17 cellular contexts compared by ENCODE assay signal in genomic region chr1:11138952-11139351, GRCh38. TPM values are rescaled to one million over a fixed set of nuclear protein-coding genes. Genes with fewer than 3 reads are reported as not detected.
A peak's percentile ranks its signal among the peaks of the same experiment; 100 is the strongest.
DNase-seq lines count a peak whose midpoint lies in the region; ATAC-seq, FAIRE-seq and TF ChIP-seq lines count a peak whose summit lies in the region.
"Had no signal": no experiment of that assay in that cellular context is flagged by ENCODE, and none has a peak within 500 bp of the region (broad histone marks: within the 10 kb centered on the region; RNA-seq: fewer than 3 reads in every experiment).

No MANE protein-coding gene starts in this region.

- H3K9me3 ChIP-seq in SK-N-SH (no peaks in the 10 kb centered on the region), endothelial cell of umbilical vein (replicated peaks; ENCODE audit: control insufficient read depth, insufficient read depth, low read length) (no peaks in the 10 kb centered on the region)
- H3K9me3 ChIP-seq: upper lobe of left lung had no signal

- H3K27me3 ChIP-seq in SK-N-SH (ENCODE audit: insufficient read depth) (no peaks in the 10 kb centered on the region), endothelial cell of umbilical vein (ENCODE audit: control insufficient read depth in 2 of 2, insufficient read depth in 2 of 2, low read length in 2 of 2) (no peaks in the 10 kb centered on the region), foreskin keratinocyte (no peaks in the 10 kb centered on the region)
- H3K27me3 ChIP-seq: hepatocyte, upper lobe of left lung had no signal

- no peaks in the 10 kb centered on the region for H3K27me3 Mint-ChIP-seq in activated CD4-positive, alpha-beta T cell treated with anti-CD3 and anti-CD28 coated beads, Interleukin-2, amount 10 ng/mL, durations not matched to agents 24 days and 14 days
- H3K27me3 Mint-ChIP-seq: central memory CD8-positive, alpha-beta T cell; naive B cell had no signal

- CTCF ChIA-PET in SK-N-SH (lab: Yijun Ruan, JAX) = no interaction called here
- CTCF ChIA-PET in endothelial cell of umbilical vein (lab: Charles Lee) = interaction anchor here (1.0 kb wide), 1 partner anchor 9 kb away, joined by 3 read pairs; no protein-coding TSS in a partner anchor

- in situ Hi-C loops in ACHN (cut with HindIII; ENCODE audit: low pct_ligation_motif_present, low pct_unique_long_range_greater_than_20kb, low sequenced_read_pairs) = no loop called here

- 93% methylated on average over 3 of the region's 3 CpGs for WGBS in SK-N-SH (ENCODE audit: low lambda C conversion rate)

- no peaks in the 10 kb centered on the region for H3K79me2 ChIP-seq in SK-N-SH (ENCODE audit: insufficient read depth)
- no peaks in the 10 kb centered on the region for H3K79me2 ChIP-seq in endothelial cell of umbilical vein (ENCODE audit: control insufficient read depth, insufficient read depth, low read length)
- H3K79me2 ChIP-seq: hepatocyte had no signal

- H3K27ac ChIP-seq in SK-N-SH (ENCODE audit: low read depth in 2 of 2, low read length in 1 of 2) (no peak overlapping the region), endothelial cell of umbilical vein (ENCODE audit: insufficient read depth, low read depth, low read length) (no peak overlapping the region), foreskin keratinocyte (no peak overlapping the region)
- H3K27ac ChIP-seq: hepatocyte, upper lobe of left lung had no signal

- FAIRE-seq in endothelial cell of umbilical vein (lab: Jason Lieb, UNC) = peak; percentile 84
- FAIRE-seq: GM19239 had no signal

- TF ChIP-seq POLR2A in endothelial cell of umbilical vein (IDR thresholded peaks at IDR 0.05; ENCODE audit: low read depth, low read length) = no peak

- BruUV-seq in endothelial cell of umbilical vein (replicated peaks; lab: Mats Ljungman, UMichigan) = no TSS peak

- dilution Hi-C loops in endothelial cell of umbilical vein (cut with MboI; ENCODE audit: extremely low pct_ligation_motif_present, low sequenced_read_pairs) = no loop called here

- POLR2A ChIA-PET in SK-N-SH (lab: Yijun Ruan, JAX) = no interaction called here
- POLR2A ChIA-PET in endothelial cell of umbilical vein (lab: Charles Lee) = no interaction called here

- no peaks in the 10 kb centered on the region for H3K9me1 ChIP-seq in endothelial cell of umbilical vein (replicated peaks; ENCODE audit: control insufficient read depth, extremely low read depth, insufficient read depth, low read length)

- no peak overlapping the region for H3K4me2 ChIP-seq in SK-N-SH
- H3K4me2 ChIP-seq in endothelial cell of umbilical vein (ENCODE audit: insufficient read depth, low read length) = no peak overlapping the region
- H3K4me2 ChIP-seq: hepatocyte had no signal

- DNase-seq in activated CD4-positive, alpha-beta T cell treated with anti-CD3 and anti-CD28 coated beads, Interleukin-2, amount 10 ng/mL, durations not matched to agents 24 days and 14 days = no peak
- DNase-seq in activated CD4-positive, alpha-beta T cell treated with anti-CD3 and anti-CD28 coated beads for 1 hour = no peak
- DNase-seq in SK-N-SH (no peak), endothelial cell of umbilical vein (ENCODE audit: low read depth, low spot score) (peak; percentile 51), renal cortical epithelial cell (ENCODE audit: low read depth) (peak; percentile 16), ACHN (no peak), omental fat pad (ENCODE audit: low spot score) (no peak), foreskin keratinocyte (no peak)
- DNase-seq: GF-D8, left colon, naive B cell, SHP77 treated with DMSO at 0.1 percent for 48 hours, upper lobe of left lung had no signal

- H3K27ac Mint-ChIP-seq in activated CD4-positive, alpha-beta T cell treated with anti-CD3 and anti-CD28 coated beads, Interleukin-2, amount 10 ng/mL, durations not matched to agents 24 days and 14 days = peak overlapping the region; percentile 17
- H3K27ac Mint-ChIP-seq: T-helper 2 cell treated with Interferon-gamma antibody and Interleukin-4, amounts not matched to agents 5 μg/mL and 100 μg/mL, for 36 hours had no signal

- H3F3A ChIP-seq in SK-N-SH (replicated peaks; ENCODE audit: insufficient read depth) = peaks cover 11% of the 10 kb centered on the region

- H3K36me3 Mint-ChIP-seq in activated CD4-positive, alpha-beta T cell treated with anti-CD3 and anti-CD28 coated beads, Interleukin-2, amount 10 ng/mL, durations not matched to agents 24 days and 14 days (ENCODE audit: low read depth) = peaks cover 27% of the 10 kb centered on the region

- no peaks in the 10 kb centered on the region for H3K9me3 Mint-ChIP-seq in activated CD4-positive, alpha-beta T cell treated with anti-CD3 and anti-CD28 coated beads, Interleukin-2, amount 10 ng/mL, durations not matched to agents 24 days and 14 days
- H3K9me3 Mint-ChIP-seq: central memory CD8-positive, alpha-beta T cell; naive B cell; T-helper 2 cell treated with Interferon-gamma antibody and Interleukin-4, amounts not matched to agents 5 μg/mL and 100 μg/mL, for 36 hours had no signal

- TF ChIP-seq CTCF in SK-N-SH (IDR thresholded peaks at IDR 0.05) (no peak), endothelial cell of umbilical vein (IDR thresholded peaks at IDR 0.05; ENCODE audit: extremely low read depth in 1 of 2, insufficient read depth in 1 of 2, low read depth in 1 of 2, low read length in 2 of 2) (no peak), omental fat pad (IDR thresholded peaks at IDR 0.05) (no peak), foreskin keratinocyte (conservative IDR thresholded peaks at IDR 0.05) (no peak)

- H3K4me1 Mint-ChIP-seq in activated CD4-positive, alpha-beta T cell treated with anti-CD3 and anti-CD28 coated beads, Interleukin-2, amount 10 ng/mL, durations not matched to agents 24 days and 14 days = peaks cover 10% of the 10 kb centered on the region
- H3K4me1 Mint-ChIP-seq: central memory CD8-positive, alpha-beta T cell; naive B cell had no signal

- H3K4me3 Mint-ChIP-seq in activated CD4-positive, alpha-beta T cell treated with anti-CD3 and anti-CD28 coated beads, Interleukin-2, amount 10 ng/mL, durations not matched to agents 24 days and 14 days = no peak overlapping the region
- H3K4me3 Mint-ChIP-seq: central memory CD8-positive, alpha-beta T cell; naive B cell; T-helper 2 cell treated with Interferon-gamma antibody and Interleukin-4, amounts not matched to agents 5 μg/mL and 100 μg/mL, for 36 hours had no signal

- H2AFZ ChIP-seq in SK-N-SH (ENCODE audit: low read depth) (no peak overlapping the region), endothelial cell of umbilical vein (ENCODE audit: low read depth, low read length) (no peak overlapping the region)
- H2AFZ ChIP-seq: hepatocyte had no signal

- TF ChIP-seq EP300 in SK-N-SH (IDR thresholded peaks at IDR 0.05; ENCODE audit: borderline replicate concordance in 1 of 2, low read depth in 1 of 2, low read length in 1 of 2) = no peak

- no peak for TF ChIP-seq RAD21 in SK-N-SH (IDR thresholded peaks at IDR 0.05; ENCODE audit: low read length)

- ATAC-seq in omental fat pad (ENCODE audit: low FRiP score) (no peak), foreskin keratinocyte (no peak)
- ATAC-seq: left colon had no signal

- H3K4me1 ChIP-seq in SK-N-SH (ENCODE audit: control insufficient read depth in 1 of 2, insufficient read depth in 2 of 2, low read depth in 1 of 2, low read length in 1 of 2) (peaks cover 18 to 23% of the 10 kb centered on the region in 2 experiments), endothelial cell of umbilical vein (ENCODE audit: control insufficient read depth, extremely low read depth, insufficient read depth, low read length) (peaks cover 17% of the 10 kb centered on the region), foreskin keratinocyte (peaks cover 12% of the 10 kb centered on the region)
- H3K4me1 ChIP-seq: upper lobe of left lung had no signal

- intact Hi-C loops in activated CD4-positive, alpha-beta T cell treated with anti-CD3 and anti-CD28 coated beads, Interleukin-2, amount 10 ng/mL, durations not matched to agents 24 days and 14 days (cut with micrococcal nuclease) = no loop called here
- intact Hi-C loops in endothelial cell of umbilical vein (cut with micrococcal nuclease) = no loop called here

- H3K9me2 ChIP-seq in SK-N-SH = no peaks in the 10 kb centered on the region

- H3K9ac ChIP-seq in SK-N-SH = no peak overlapping the region
- H3K9ac ChIP-seq in endothelial cell of umbilical vein (replicated peaks; ENCODE audit: extremely low read depth, insufficient read depth, low read length) = no peak overlapping the region

- H3K4me3 ChIP-seq in SK-N-SH (ENCODE audit: low read depth in 2 of 2, low read length in 1 of 2) (no peak overlapping the region), endothelial cell of umbilical vein (replicated peaks in 1 of 3; ENCODE audit: insufficient read depth in 1 of 3, low read depth in 1 of 3, low read length in 3 of 3) (no peak overlapping the region)
- H3K4me3 ChIP-seq: hepatocyte, upper lobe of left lung had no signal

- H4K20me1 ChIP-seq in SK-N-SH (ENCODE audit: insufficient read depth) (peaks cover 5% of the 10 kb centered on the region; the same call in 1 of the 2 replicates), endothelial cell of umbilical vein (replicated peaks; ENCODE audit: control insufficient read depth, extremely low read depth, insufficient read depth, low read length) (no peaks in the 10 kb centered on the region)

- peaks cover 38 to 41% of the 10 kb centered on the region in 2 experiments for H3K36me3 ChIP-seq in SK-N-SH (replicated peaks in 1 of 2; ENCODE audit: control insufficient read depth in 1 of 2, insufficient read depth in 2 of 2, low read length in 1 of 2)
- H3K36me3 ChIP-seq in endothelial cell of umbilical vein (ENCODE audit: control insufficient read depth in 2 of 2, extremely low read depth in 1 of 2, insufficient read depth in 2 of 2, low read length in 2 of 2) = peaks cover 4 to 20% of the 10 kb centered on the region in 2 experiments

RNA-seq across cellular contexts. Expression of gene EXOSC10, which starts 39.3 kb away (rescaled TPM):
- 93.0 and 98.1 TPM in 2 replicates for total RNA-seq in activated CD4-positive, alpha-beta T cell treated with anti-CD3 and anti-CD28 coated beads, Interleukin-2, amount 10 ng/mL, durations not matched to agents 24 days and 14 days
- polyA plus RNA-seq in SK-N-SH (2012; rRNA removed) = 62.5 and 79.8 TPM in 2 replicates
- polyA plus RNA-seq in SK-N-SH (2012; cell fraction: cytosol; rRNA removed) = 38.4 and 42.5 TPM in 2 replicates
- polyA plus RNA-seq in SK-N-SH (2012; cell fraction: nucleus; rRNA removed) = 151 and 225 TPM in 2 replicates
- total RNA-seq in endothelial cell of umbilical vein = 103 and 104 TPM in 2 replicates
- 70.5 and 74.9 TPM in 2 replicates for polyA plus RNA-seq in endothelial cell of umbilical vein
- 69.9 and 74.3 TPM in 2 replicates for polyA plus RNA-seq in endothelial cell of umbilical vein (2011; cell fraction: cytosol; rRNA removed)
- polyA plus RNA-seq in endothelial cell of umbilical vein (2011; cell fraction: nucleus; rRNA removed) = 362 and 415 TPM in 2 replicates
- 51.1 and 77.6 TPM in 2 replicates for polyA plus RNA-seq in endothelial cell of umbilical vein (2012)
- 69.3 and 75.6 TPM in 2 replicates for polyA minus RNA-seq in endothelial cell of umbilical vein
- 35.1 TPM for polyA minus RNA-seq in endothelial cell of umbilical vein (2011; cell fraction: cytosol; rRNA and poly(A)+ RNA removed)
- polyA minus RNA-seq in endothelial cell of umbilical vein (2011; cell fraction: nucleus; rRNA and poly(A)+ RNA removed) = 83.8 and 120 TPM in 2 replicates
- 49.5 and 65.5 TPM in 2 replicates for total RNA-seq in renal cortical epithelial cell
- total RNA-seq in omental fat pad = 10 to 100 TPM; 39.7 to 65.4 (median 56.9) TPM
- 76.9 and 82.5 TPM in 2 replicates for total RNA-seq in foreskin keratinocyte
- 47.9 and 58.2 TPM in 2 replicates for polyA plus RNA-seq in foreskin keratinocyte

RNA-seq across cellular contexts. Expression of gene ANGPTL7, which starts 50.2 kb away (rescaled TPM):
- total RNA-seq in activated CD4-positive, alpha-beta T cell treated with anti-CD3 and anti-CD28 coated beads, Interleukin-2, amount 10 ng/mL, durations not matched to agents 24 days and 14 days = not detected in 2 replicates
- 0.08 and 0.16 TPM in 2 replicates for polyA plus RNA-seq in SK-N-SH (2012; rRNA removed)
- 0.06 and 0.17 TPM in 2 replicates for polyA plus RNA-seq in SK-N-SH (2012; cell fraction: cytosol; rRNA removed)
- 0.02 and 0.08 TPM in 2 replicates for polyA plus RNA-seq in SK-N-SH (2012; cell fraction: nucleus; rRNA removed)
- not detected in 2 replicates for total RNA-seq in endothelial cell of umbilical vein
- polyA plus RNA-seq in endothelial cell of umbilical vein = not detected in 2 replicates
- not detected in 2 replicates for polyA plus RNA-seq in endothelial cell of umbilical vein (2011; cell fraction: cytosol; rRNA removed)
- not detected in 2 replicates for polyA plus RNA-seq in endothelial cell of umbilical vein (2011; cell fraction: nucleus; rRNA removed)
- polyA plus RNA-seq in endothelial cell of umbilical vein (2012) = not detected in 2 replicates
- not detected in 2 replicates for polyA minus RNA-seq in endothelial cell of umbilical vein
- polyA minus RNA-seq in endothelial cell of umbilical vein (2011; cell fraction: cytosol; rRNA and poly(A)+ RNA removed) = not detected
- not detected in 2 replicates for polyA minus RNA-seq in endothelial cell of umbilical vein (2011; cell fraction: nucleus; rRNA and poly(A)+ RNA removed)
- 6.9 and 22.8 TPM in 2 replicates for total RNA-seq in renal cortical epithelial cell
- total RNA-seq in omental fat pad = 10 to 100 TPM; 11.0 to 38.7 (median 16.9) TPM
- not detected in 2 replicates for total RNA-seq in foreskin keratinocyte
- polyA plus RNA-seq in foreskin keratinocyte = not detected in 2 replicates

Comparison
In these comparisons a context has a peak if more than half of its experiments do, and no peak if none do; other contexts are left out.
1. DNase-seq: peak in endothelial cell of umbilical vein (single experiment) and renal cortical epithelial cell (single experiment); none in activated CD4-positive, alpha-beta T cell treated with anti-CD3 and anti-CD28 coated beads, Interleukin-2, amount 10 ng/mL, durations not matched to agents 24 days and 14 days (single experiment), activated CD4-positive, alpha-beta T cell treated with anti-CD3 and anti-CD28 coated beads for 1 hour (single experiment), SK-N-SH (single experiment), ACHN (single experiment), omental fat pad (single experiment) and foreskin keratinocyte (0 of 2).